Comparison of ENCODE assay signal across 8 cellular contexts in the genomic region with DNA sequence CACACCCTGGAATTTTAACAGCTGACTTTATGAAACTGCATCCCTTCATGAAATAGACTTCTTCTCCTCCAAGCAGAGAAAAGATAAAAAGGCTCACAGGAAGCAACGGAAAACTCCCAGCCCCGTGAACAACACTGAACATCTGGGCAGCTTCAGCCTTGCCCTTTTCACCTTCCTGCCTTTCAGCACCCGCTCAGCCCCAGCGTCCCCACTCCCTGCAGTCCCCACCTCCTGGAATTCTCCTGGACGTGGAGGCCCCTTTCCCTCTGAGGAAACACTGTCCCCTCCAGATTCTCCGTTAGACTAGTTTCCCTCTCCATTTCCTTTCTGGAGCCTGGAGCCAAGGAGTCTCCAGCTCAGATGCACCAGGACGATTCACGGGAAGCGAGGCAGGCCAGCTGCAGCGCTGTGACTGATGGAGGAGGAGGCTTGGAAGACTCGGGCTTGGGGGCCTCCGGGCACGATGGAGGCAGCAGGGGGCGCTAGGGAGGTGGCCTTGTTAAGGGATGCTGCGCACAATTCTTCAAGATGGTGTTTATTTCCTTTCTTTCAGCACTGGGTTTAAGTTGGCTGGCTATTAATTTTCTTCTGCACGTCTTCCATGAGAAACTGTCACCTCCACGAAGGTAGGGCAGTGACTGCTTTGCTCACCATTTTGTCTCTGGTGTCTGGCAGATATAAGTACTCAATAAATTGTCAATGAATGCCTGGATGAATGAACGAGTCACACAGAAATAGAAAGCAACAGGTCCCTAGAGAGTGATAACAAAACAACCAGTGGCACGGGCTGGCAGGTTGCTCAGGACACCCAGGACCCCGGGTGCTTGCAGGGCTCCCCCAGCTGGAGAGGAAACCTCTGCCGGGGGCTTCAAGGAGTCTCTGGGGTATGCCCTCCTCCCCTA. TPM values are rescaled to one million over a fixed set of nuclear protein-coding genes. Genes with fewer than 3 reads are reported as not detected.
A peak's percentile ranks its signal among the peaks of the same experiment; 100 is the strongest.
DNase-seq lines count a peak whose midpoint lies in the region; ATAC-seq, FAIRE-seq and TF ChIP-seq lines count a peak whose summit lies in the region.

No MANE protein-coding gene starts in this region.

- H3K79me2 ChIP-seq in SU-DHL-6 (ENCODE audit: insufficient read depth, low read length) (no peaks in the 10 kb centered on the region), hepatocyte (no peaks in the 10 kb centered on the region)

- H3K9me3 ChIP-seq in SU-DHL-6 (ENCODE audit: insufficient read depth, low read length) (no peaks in the 10 kb centered on the region), adrenal gland (replicated peaks in 1 of 3) (no peaks in the 10 kb centered on the region), hepatocyte (ENCODE audit: low read depth) (no peaks in the 10 kb centered on the region)

- H3K27ac ChIP-seq in SU-DHL-6 (ENCODE audit: low read depth, low read length) (no peak overlapping the region), adrenal gland (peak overlapping the region in 3 of 5 donors; percentile 43 to 86 (median 74)), hepatocyte (peak overlapping the region; percentile 87)

- 29 to 36% (median 35%) methylated on average over 21 of the region's 21 CpGs for WGBS in adrenal gland, 4 donors
- WGBS in hepatocyte (ENCODE audit: low lambda C conversion rate, missing lambda C conversion rate) = 35% methylated on average over 21 of the region's 21 CpGs

- H3K4me1 ChIP-seq in adrenal gland (replicated peaks in 1 of 2) = peaks cover 0 to 3% of the 10 kb centered on the region in 2 donors
- H3K4me1 ChIP-seq in hepatocyte (ENCODE audit: insufficient read depth) = peaks cover 22% of the 10 kb centered on the region

- H3K27me3 ChIP-seq in SU-DHL-6 (ENCODE audit: low read length) (no peaks in the 10 kb centered on the region), adrenal gland (no peaks in the 10 kb centered on the region), hepatocyte (no peaks in the 10 kb centered on the region)

- DNase-seq in adrenal gland (peak; percentile 59 to 89 (median 69)), hepatocyte (ENCODE audit: low spot score) (peak; percentile 74), HTR-8/SVneo (ENCODE audit: insufficient read length, low spot score) (no peak)
- DNase-seq in stimulated activated CD4-positive, alpha-beta T cell treated with anti-CD3 and anti-CD28 coated beads, Interleukin-12 subunit alpha, Interleukin-12 subunit beta, amount 100 ng/mL, for 4 hours = peak; percentile 65

- H3K4me2 ChIP-seq in SU-DHL-6 (ENCODE audit: low read depth, low read length, poor library complexity, severe bottlenecking) = peak overlapping the region; percentile 29
- H3K4me2 ChIP-seq in hepatocyte = peak overlapping the region; percentile 34

- H3K9me2 ChIP-seq in SU-DHL-6 (replicated peaks; ENCODE audit: insufficient read depth, low read length) = no peaks in the 10 kb centered on the region
- no peaks in the 10 kb centered on the region for H3K9me2 ChIP-seq in hepatocyte (replicated peaks; ENCODE audit: insufficient read depth)

- no peaks in the 10 kb centered on the region for H3F3A ChIP-seq in SU-DHL-6 (ENCODE audit: insufficient read depth)

- H2AFZ ChIP-seq in SU-DHL-6 (ENCODE audit: low read depth, low read length, severe bottlenecking) (peak overlapping the region; percentile 72), hepatocyte (no peak overlapping the region)

- no peak for FAIRE-seq in HTR-8/SVneo (lab: Jason Lieb, UNC)

- peak; percentile 91 for TF ChIP-seq CTCF in GM12874 (IDR thresholded peaks at IDR 0.05; ENCODE audit: insufficient read depth, low read depth, low read length)
- TF ChIP-seq CTCF in SU-DHL-6 (IDR thresholded peaks at IDR 0.05; ENCODE audit: insufficient read depth, low read length, poor library complexity, severe bottlenecking) = peak; percentile 59
- TF ChIP-seq CTCF in adrenal gland (IDR thresholded peaks at IDR 0.05) = peak in 4 of 6 experiments; percentile 45 to 60 (median 54)
- peak; percentile 62 for TF ChIP-seq CTCF in hepatocyte (IDR thresholded peaks at IDR 0.05; ENCODE audit: poor library complexity)

- H3K9ac ChIP-seq in SU-DHL-6 (ENCODE audit: low read length) = no peak overlapping the region

- ATAC-seq in HG03175 (IDR thresholded peaks at IDR 0.05; ENCODE audit: unreplicated experiment) = peak; percentile 78
- ATAC-seq in GM18873 (IDR thresholded peaks at IDR 0.05; ENCODE audit: low FRiP score, unreplicated experiment) = no peak

- intact Hi-C loops in adrenal gland (cut with DNase I) = no loop called here

- H3K4me3 ChIP-seq in SU-DHL-6 (ENCODE audit: insufficient read depth, low read length, poor library complexity, severe bottlenecking) (no peak overlapping the region), adrenal gland (no peak overlapping the region), hepatocyte (no peak overlapping the region)

- no peaks in the 10 kb centered on the region for H4K20me1 ChIP-seq in SU-DHL-6 (ENCODE audit: low read depth, low read length)
- H4K20me1 ChIP-seq in hepatocyte (ENCODE audit: insufficient read depth, poor library complexity, severe bottlenecking) = no peaks in the 10 kb centered on the region

- H3K36me3 ChIP-seq in SU-DHL-6 (ENCODE audit: low read length) (no peaks in the 10 kb centered on the region), adrenal gland (replicated peaks in 1 of 2) (no peaks in the 10 kb centered on the region), hepatocyte (replicated peaks; ENCODE audit: insufficient read depth, low read depth) (no peaks in the 10 kb centered on the region)

- TF ChIP-seq POLR2A in adrenal gland (IDR thresholded peaks at IDR 0.05) = no peak

RNA-seq across cellular contexts. Expression of a gene that starts 3.0 kb away (rescaled TPM):
- 1 to 10 TPM in 5 of 8 donors, under 1 TPM in 1, not detected in 2; 0.55 to 2.1 (median 1.6) TPM for total RNA-seq in adrenal gland
- polyA plus RNA-seq in adrenal gland = 1 to 10 TPM in 1 of 3 donors, under 1 TPM in 2; 0.32 to 1.2 (median 0.95) TPM
- not detected in 2 replicates for total RNA-seq in hepatocyte
- polyA plus RNA-seq in hepatocyte = not detected in 2 replicates

RNA-seq across cellular contexts. Expression of a gene that starts 33.4 kb away (rescaled TPM):
- total RNA-seq in adrenal gland (not detected), hepatocyte (not detected in 2 replicates)
- polyA plus RNA-seq in adrenal gland (not detected), hepatocyte (not detected in 2 replicates)
